In the genomic region with DNA sequence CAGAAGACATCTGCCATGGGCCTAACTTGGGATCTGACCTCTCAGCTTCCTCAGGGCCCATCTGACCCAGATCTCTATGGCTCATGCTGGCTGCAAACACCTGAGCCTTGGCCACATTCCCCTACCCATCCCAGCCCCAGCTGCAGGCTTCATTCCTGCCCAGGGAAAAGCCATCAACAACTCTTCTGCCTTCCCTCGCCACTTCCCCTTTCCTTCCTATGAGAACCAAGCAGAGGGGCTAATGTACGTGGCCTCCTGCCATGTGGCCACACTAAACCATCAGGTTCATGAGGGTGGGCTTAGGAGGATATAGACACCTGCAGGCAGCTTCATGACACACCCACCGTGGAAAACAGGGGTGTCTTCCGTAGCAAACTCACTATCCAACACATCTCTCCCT, we compare ENCODE assay signal across 24 cellular contexts.
DNase-seq lines count a peak whose midpoint lies in the region; ATAC-seq, FAIRE-seq and TF ChIP-seq lines count a peak whose summit lies in the region.
"Had no signal": no experiment of that assay in that cellular context is flagged by ENCODE, and none has a peak within 500 bp of the region (broad histone marks: within the 10 kb centered on the region; RNA-seq: fewer than 3 reads in every experiment).

No MANE protein-coding gene starts in this region.

- H2AFZ ChIP-seq in DND-41 (ENCODE audit: low read depth, low read length) (no peak overlapping the region), osteoblast (ENCODE audit: low read length) (no peak overlapping the region)

- no peaks in the 10 kb centered on the region for H4K20me1 ChIP-seq in DND-41 (ENCODE audit: insufficient read depth, low read length)
- no peaks in the 10 kb centered on the region for H4K20me1 ChIP-seq in osteoblast (ENCODE audit: insufficient read depth, low read length)

- H3K9ac ChIP-seq in DND-41 (ENCODE audit: low read depth, low read length): no peak overlapping the region
- H3K9ac ChIP-seq: SK-N-SH had no signal

- H3K9me3 ChIP-seq in DND-41 (ENCODE audit: insufficient read depth, low read length, severe bottlenecking) (no peaks in the 10 kb centered on the region), osteoblast (ENCODE audit: low read depth, low read length) (no peaks in the 10 kb centered on the region)
- H3K9me3 ChIP-seq: Peyer's patch, SK-N-SH had no signal

- H3K4me1 ChIP-seq in DND-41 (ENCODE audit: insufficient read depth, low read length) (peaks cover 25% of the 10 kb centered on the region), osteoblast (ENCODE audit: insufficient read depth, low read length) (no peaks in the 10 kb centered on the region)
- H3K4me1 ChIP-seq: Peyer's patch had no signal

- H3K36me3 ChIP-seq in DND-41 (ENCODE audit: insufficient read depth, low read length) (no peaks in the 10 kb centered on the region), osteoblast (ENCODE audit: insufficient read depth, low read length) (no peaks in the 10 kb centered on the region)
- H3K36me3 ChIP-seq: Peyer's patch had no signal

- TF ChIP-seq CTCF in DND-41 (IDR thresholded peaks at IDR 0.05; ENCODE audit: borderline replicate concordance, extremely low read depth, low read length, poor library complexity, severe bottlenecking) (no peak), NB4 (IDR thresholded peaks at IDR 0.05; ENCODE audit: low read depth, low read length) (no peak), osteoblast (IDR thresholded peaks at IDR 0.05; ENCODE audit: extremely low read depth, low read depth, low read length) (no peak)

- H3K4me3 ChIP-seq in DND-41 (ENCODE audit: low read depth in 1 of 2, low read length in 2 of 2) (no peak overlapping the region), NB4 (ENCODE audit: low read depth, low read length) (no peak overlapping the region), osteoblast (ENCODE audit: insufficient read depth, low read length) (no peak overlapping the region)
- H3K4me3 ChIP-seq: Peyer's patch had no signal

- H3K4me2 ChIP-seq in DND-41 (ENCODE audit: insufficient read depth, low read length) (no peak overlapping the region), osteoblast (ENCODE audit: insufficient read depth, low read length) (no peak overlapping the region)
- H3K4me2 ChIP-seq: SK-N-SH had no signal

- ATAC-seq in DND-41 (ENCODE audit: insufficient read depth, low read depth) (no peak), left cardiac atrium (no peak)
- ATAC-seq: HCT116 had no signal

- 0 out of 2 replicates have a peak overlapping the region, but pooled peaks have one; percentile 32 for H3K27ac ChIP-seq in DND-41 (ENCODE audit: low read length)
- no peak overlapping the region for H3K27ac ChIP-seq in osteoblast (ENCODE audit: low read depth, low read length)
- H3K27ac ChIP-seq: HL-60, Peyer's patch had no signal

- FAIRE-seq in GM12891 (lab: Jason Lieb, UNC): no peak
- FAIRE-seq: D721Med, G401.6 had no signal

- TF ChIP-seq POLR2A in NB4 (IDR thresholded peaks at IDR 0.05; ENCODE audit: extremely low read depth, insufficient read length) (no peak), GM12891 (IDR thresholded peaks at IDR 0.05; ENCODE audit: low read depth, low read length) (no peak)

- H3K79me2 ChIP-seq in DND-41 (ENCODE audit: insufficient read depth, low read length): no peaks in the 10 kb centered on the region
- no peaks in the 10 kb centered on the region for H3K79me2 ChIP-seq in osteoblast (ENCODE audit: insufficient read depth, low read length)

- intact Hi-C loops in left cardiac atrium (cut with DNase I): no loop called here

- DNase-seq in DND-41 (no peak), NB4 (ENCODE audit: low read depth) (peak; percentile 58), cerebellum (ENCODE audit: low spot score) (peak; percentile 36), osteoblast (ENCODE audit: insufficient read length, low spot score, missing footprints) (peak; percentile 3), GM12891 (ENCODE audit: insufficient read length, low spot score) (no peak), UCSD-AML1 (lab: John Stamatoyannopoulos, UW; ENCODE audit: unreplicated experiment) (no peak), left cardiac atrium (no peak)
- DNase-seq: CD4-positive, alpha-beta T cell; GOT3; Kasumi-1; NCI-H1417; NCI-H187; NCI-H2081 treated with DMSO at 0.1 percent for 48 hours; NCI-H2171; NCI-H226; NCI-H510A; NCI-H69; Peyer's patch; SK-N-SH; SW 1271 had no signal

- H3K27me3 ChIP-seq in DND-41 (ENCODE audit: insufficient read depth, low read length, poor library complexity) (no peaks in the 10 kb centered on the region), osteoblast (ENCODE audit: insufficient read depth, low read length) (no peaks in the 10 kb centered on the region)
- H3K27me3 ChIP-seq: Peyer's patch had no signal

TF ChIP-seq in GM12891, 5 proteins besides CTCF, POLR2A, EP300 and RAD21:
- no peak for TF ChIP-seq PAX5 (IDR thresholded peaks at IDR 0.05; ENCODE audit: insufficient read depth, low read length, severe bottlenecking)
- no peak for TF ChIP-seq POLR2AphosphoS5 (IDR thresholded peaks at IDR 0.05; ENCODE audit: low read depth, low read length)
- TF ChIP-seq TAF1 (IDR thresholded peaks at IDR 0.05; ENCODE audit: low read depth, low read length): no peak
- no peak for TF ChIP-seq SPI1 (IDR thresholded peaks at IDR 0.05; ENCODE audit: low read depth, low read length)

Comparison
In these comparisons a context has a peak if more than half of its experiments do, and no peak if none do; other contexts are left out.
1. DNase-seq: peak in NB4 (single experiment), cerebellum (single experiment) and osteoblast (single experiment); none in DND-41 (single experiment), GM12891 (single experiment), UCSD-AML1 (single experiment) and left cardiac atrium (single experiment).